In the genomic region with DNA sequence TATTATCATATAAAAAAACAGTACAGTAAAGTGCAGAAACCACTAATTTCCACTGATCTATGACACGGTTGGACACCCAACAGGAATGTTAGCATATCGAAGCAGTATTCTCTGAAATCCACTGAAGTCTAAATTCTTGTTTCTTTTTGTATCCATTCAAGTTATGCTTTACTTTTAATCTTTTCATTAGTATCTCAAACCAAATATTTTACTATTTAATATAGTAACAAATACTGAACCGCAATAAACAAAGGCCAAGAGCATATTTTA, we compare ENCODE assay signal across 27 cellular contexts. TPM values are rescaled to one million over a fixed set of nuclear protein-coding genes. Genes with fewer than 3 reads are reported as not detected.
DNase-seq lines count a peak whose midpoint lies in the region; ATAC-seq and TF ChIP-seq lines count a peak whose summit lies in the region.
"Had no signal": no experiment of that assay in that cellular context is flagged by ENCODE, and none has a peak within 500 bp of the region (broad histone marks: within the 10 kb centered on the region; RNA-seq: fewer than 3 reads in every experiment).

No MANE protein-coding gene starts in this region.

- H3K4me1 ChIP-seq in subcutaneous abdominal adipose tissue (ENCODE audit: control insufficient read depth in 5 of 5, insufficient read depth in 5 of 5, low read length in 5 of 5), result peaks cover 0 to 35% (median 19%) of the 10 kb centered on the region in 5 donors
- H3K4me1 ChIP-seq: foreskin keratinocyte had no signal

- TF ChIP-seq CTCF in fibroblast of the aortic adventitia (IDR thresholded peaks at IDR 0.05; ENCODE audit: insufficient read depth, low read length), result no peak

- H3K27ac ChIP-seq in subcutaneous abdominal adipose tissue (ENCODE audit: low read depth, low read length) (peak overlapping the region; percentile 43), caudate nucleus (ENCODE audit: low read depth, low read length) (no peak overlapping the region)
- H3K27ac ChIP-seq: ascending aorta, epithelial cell of prostate, foreskin keratinocyte, ovary, right atrium auricular region had no signal

- peak; percentile 6; the same call in 1 of the 3 replicates for ATAC-seq in SK-N-SH treated with all-trans-retinoic acid at 6 μM for 48 hours
- ATAC-seq in HG03135 (IDR thresholded peaks at IDR 0.05; ENCODE audit: unreplicated experiment), result no peak
- ATAC-seq: foreskin keratinocyte; left lobe of liver; naive thymus-derived CD4-positive, alpha-beta T cell; stimulated activated naive B cell treated with anti-CD40 and anti-IgM and Interleukin-4, amounts not matched to agents 10 μg/mL and 1 μg/mL and 100 μg/mL, for 72 hours had no signal

- no peaks in the 10 kb centered on the region for H3K9me3 ChIP-seq in subcutaneous abdominal adipose tissue (ENCODE audit: control insufficient read depth in 5 of 5, low read length in 5 of 5)
- H3K9me3 ChIP-seq: ascending aorta, ovary, right atrium auricular region had no signal

- DNase-seq in GM03348 (ENCODE audit: low spot score) (peak; percentile 11), fibroblast of the aortic adventitia (ENCODE audit: low read depth) (peak; percentile 11), caudate nucleus (lab: John Stamatoyannopoulos, UW) (no peak)
- no peak for DNase-seq in activated CD4-positive, alpha-beta T cell treated with anti-CD3 and anti-CD28 coated beads, Interleukin-2, amount 50 U/mL, for 4 hours
- DNase-seq: activated CD4-positive, alpha-beta T cell treated with anti-CD3 and anti-CD28 coated beads, Interleukin-2, amount 10 ng/mL, durations not matched to agents 7 days and 5 days; CD8-positive, alpha-beta memory T cell; cerebellar nuclear complex; DMS153; GF-D8; MV-4-11; naive thymus-derived CD4-positive, alpha-beta T cell; NCI-H146; NCI-H2171; NCI-H524 treated with DMSO at 0.1 percent for 48 hours; ovary; RPMI8226; stimulated activated CD4-positive, alpha-beta T cell treated with anti-CD3 and anti-CD28 coated beads, Interleukin-12 subunit alpha, Interleukin-12 subunit beta, amount 100 ng/mL, for 4 hours; stimulated activated CD4-positive, alpha-beta T cell treated with anti-CD3 and anti-CD28 coated beads, Interleukin-4, amount 100 ng/mL, for 24 hours; stimulated activated naive B cell treated with anti-CD40 and anti-IgM and Interleukin-4, amounts not matched to agents 10 μg/mL and 1 μg/mL and 100 μg/mL, for 72 hours had no signal

- no peaks in the 10 kb centered on the region for H3K27me3 ChIP-seq in subcutaneous abdominal adipose tissue (ENCODE audit: control insufficient read depth in 5 of 5, insufficient read depth in 4 of 5, low read length in 5 of 5)
- H3K27me3 ChIP-seq: ascending aorta, foreskin keratinocyte, ovary, right atrium auricular region had no signal

- H3K4me3 ChIP-seq in fibroblast of the aortic adventitia (ENCODE audit: low read depth, low read length) (no peak overlapping the region), subcutaneous abdominal adipose tissue (ENCODE audit: low read depth in 1 of 5, low read length in 5 of 5) (no peak overlapping the region)
- H3K4me3 ChIP-seq: ascending aorta, ovary, right atrium auricular region had no signal

- no peaks in the 10 kb centered on the region for H3K36me3 ChIP-seq in subcutaneous abdominal adipose tissue (ENCODE audit: control insufficient read depth in 5 of 5, insufficient read depth in 5 of 5, low read length in 5 of 5)
- H3K36me3 ChIP-seq: ascending aorta, ovary, right atrium auricular region had no signal

- peak overlapping the region in 2 of 5 donors; percentile 16 to 32 for H3K9ac ChIP-seq in subcutaneous abdominal adipose tissue (ENCODE audit: low read length in 5 of 5)

TF ChIP-seq in SK-N-SH treated with all-trans-retinoic acid at 6 μM for 48 hours, 23 proteins besides CTCF, POLR2A, EP300 and RAD21:
- TF ChIP-seq ZC3H10 (CRISPR knock-in tag; IDR thresholded peaks at IDR 0.05) (no peak), ZFP3 (CRISPR knock-in tag; IDR thresholded peaks at IDR 0.05) (no peak), ARNTL (CRISPR knock-in tag; IDR thresholded peaks at IDR 0.05; ENCODE audit: borderline replicate concordance, low read depth) (no peak), ESRRG (CRISPR knock-in tag; IDR thresholded peaks at IDR 0.05) (no peak), BACH2 (CRISPR knock-in tag; IDR thresholded peaks at IDR 0.05; ENCODE audit: borderline replicate concordance) (no peak), SNAI2 (CRISPR knock-in tag; IDR thresholded peaks at IDR 0.05) (no peak), ZNF8 (CRISPR knock-in tag; IDR thresholded peaks at IDR 0.05) (no peak), GLIS3 (CRISPR knock-in tag; IDR thresholded peaks at IDR 0.05) (no peak), CSDC2 (CRISPR knock-in tag; IDR thresholded peaks at IDR 0.05) (no peak), PPARA (CRISPR knock-in tag; IDR thresholded peaks at IDR 0.05; ENCODE audit: borderline replicate concordance) (no peak), ZNF70 (CRISPR knock-in tag; IDR thresholded peaks at IDR 0.05) (no peak), OSR1 (CRISPR knock-in tag; IDR thresholded peaks at IDR 0.05) (no peak), RARB (CRISPR knock-in tag; IDR thresholded peaks at IDR 0.05) (no peak), TCF4 (CRISPR knock-in tag; IDR thresholded peaks at IDR 0.05; ENCODE audit: borderline replicate concordance) (no peak)
- TF ChIP-seq, protein P1, sequence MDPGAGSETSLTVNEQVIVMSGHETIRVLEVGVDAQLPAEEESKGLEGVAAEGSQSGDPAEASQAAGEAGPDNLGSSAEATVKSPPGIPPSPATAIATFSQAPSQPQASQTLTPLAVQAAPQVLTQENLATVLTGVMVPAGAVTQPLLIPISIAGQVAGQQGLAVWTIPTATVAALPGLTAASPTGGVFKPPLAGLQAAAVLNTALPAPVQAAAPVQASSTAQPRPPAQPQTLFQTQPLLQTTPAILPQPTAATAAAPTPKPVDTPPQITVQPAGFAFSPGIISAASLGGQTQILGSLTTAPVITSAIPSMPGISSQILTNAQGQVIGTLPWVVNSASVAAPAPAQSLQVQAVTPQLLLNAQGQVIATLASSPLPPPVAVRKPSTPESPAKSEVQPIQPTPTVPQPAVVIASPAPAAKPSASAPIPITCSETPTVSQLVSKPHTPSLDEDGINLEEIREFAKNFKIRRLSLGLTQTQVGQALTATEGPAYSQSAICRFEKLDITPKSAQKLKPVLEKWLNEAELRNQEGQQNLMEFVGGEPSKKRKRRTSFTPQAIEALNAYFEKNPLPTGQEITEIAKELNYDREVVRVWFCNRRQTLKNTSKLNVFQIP (CRISPR knock-in tag; IDR thresholded peaks at IDR 0.05; ENCODE audit: borderline replicate concordance, low read depth), result no peak
- TF ChIP-seq, protein P2, sequence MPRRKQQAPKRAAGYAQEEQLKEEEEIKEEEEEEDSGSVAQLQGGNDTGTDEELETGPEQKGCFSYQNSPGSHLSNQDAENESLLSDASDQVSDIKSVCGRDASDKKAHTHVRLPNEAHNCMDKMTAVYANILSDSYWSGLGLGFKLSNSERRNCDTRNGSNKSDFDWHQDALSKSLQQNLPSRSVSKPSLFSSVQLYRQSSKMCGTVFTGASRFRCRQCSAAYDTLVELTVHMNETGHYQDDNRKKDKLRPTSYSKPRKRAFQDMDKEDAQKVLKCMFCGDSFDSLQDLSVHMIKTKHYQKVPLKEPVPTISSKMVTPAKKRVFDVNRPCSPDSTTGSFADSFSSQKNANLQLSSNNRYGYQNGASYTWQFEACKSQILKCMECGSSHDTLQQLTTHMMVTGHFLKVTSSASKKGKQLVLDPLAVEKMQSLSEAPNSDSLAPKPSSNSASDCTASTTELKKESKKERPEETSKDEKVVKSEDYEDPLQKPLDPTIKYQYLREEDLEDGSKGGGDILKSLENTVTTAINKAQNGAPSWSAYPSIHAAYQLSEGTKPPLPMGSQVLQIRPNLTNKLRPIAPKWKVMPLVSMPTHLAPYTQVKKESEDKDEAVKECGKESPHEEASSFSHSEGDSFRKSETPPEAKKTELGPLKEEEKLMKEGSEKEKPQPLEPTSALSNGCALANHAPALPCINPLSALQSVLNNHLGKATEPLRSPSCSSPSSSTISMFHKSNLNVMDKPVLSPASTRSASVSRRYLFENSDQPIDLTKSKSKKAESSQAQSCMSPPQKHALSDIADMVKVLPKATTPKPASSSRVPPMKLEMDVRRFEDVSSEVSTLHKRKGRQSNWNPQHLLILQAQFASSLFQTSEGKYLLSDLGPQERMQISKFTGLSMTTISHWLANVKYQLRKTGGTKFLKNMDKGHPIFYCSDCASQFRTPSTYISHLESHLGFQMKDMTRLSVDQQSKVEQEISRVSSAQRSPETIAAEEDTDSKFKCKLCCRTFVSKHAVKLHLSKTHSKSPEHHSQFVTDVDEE (CRISPR knock-in tag; IDR thresholded peaks at IDR 0.05), result no peak
- TF ChIP-seq, protein P3, sequence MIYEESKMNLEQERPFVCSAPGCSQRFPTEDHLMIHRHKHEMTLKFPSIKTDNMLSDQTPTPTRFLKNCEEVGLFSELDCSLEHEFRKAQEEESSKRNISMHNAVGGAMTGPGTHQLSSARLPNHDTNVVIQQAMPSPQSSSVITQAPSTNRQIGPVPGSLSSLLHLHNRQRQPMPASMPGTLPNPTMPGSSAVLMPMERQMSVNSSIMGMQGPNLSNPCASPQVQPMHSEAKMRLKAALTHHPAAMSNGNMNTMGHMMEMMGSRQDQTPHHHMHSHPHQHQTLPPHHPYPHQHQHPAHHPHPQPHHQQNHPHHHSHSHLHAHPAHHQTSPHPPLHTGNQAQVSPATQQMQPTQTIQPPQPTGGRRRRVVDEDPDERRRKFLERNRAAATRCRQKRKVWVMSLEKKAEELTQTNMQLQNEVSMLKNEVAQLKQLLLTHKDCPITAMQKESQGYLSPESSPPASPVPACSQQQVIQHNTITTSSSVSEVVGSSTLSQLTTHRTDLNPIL (CRISPR knock-in tag; IDR thresholded peaks at IDR 0.05; ENCODE audit: low read depth), result no peak
- TF ChIP-seq, protein P4, sequence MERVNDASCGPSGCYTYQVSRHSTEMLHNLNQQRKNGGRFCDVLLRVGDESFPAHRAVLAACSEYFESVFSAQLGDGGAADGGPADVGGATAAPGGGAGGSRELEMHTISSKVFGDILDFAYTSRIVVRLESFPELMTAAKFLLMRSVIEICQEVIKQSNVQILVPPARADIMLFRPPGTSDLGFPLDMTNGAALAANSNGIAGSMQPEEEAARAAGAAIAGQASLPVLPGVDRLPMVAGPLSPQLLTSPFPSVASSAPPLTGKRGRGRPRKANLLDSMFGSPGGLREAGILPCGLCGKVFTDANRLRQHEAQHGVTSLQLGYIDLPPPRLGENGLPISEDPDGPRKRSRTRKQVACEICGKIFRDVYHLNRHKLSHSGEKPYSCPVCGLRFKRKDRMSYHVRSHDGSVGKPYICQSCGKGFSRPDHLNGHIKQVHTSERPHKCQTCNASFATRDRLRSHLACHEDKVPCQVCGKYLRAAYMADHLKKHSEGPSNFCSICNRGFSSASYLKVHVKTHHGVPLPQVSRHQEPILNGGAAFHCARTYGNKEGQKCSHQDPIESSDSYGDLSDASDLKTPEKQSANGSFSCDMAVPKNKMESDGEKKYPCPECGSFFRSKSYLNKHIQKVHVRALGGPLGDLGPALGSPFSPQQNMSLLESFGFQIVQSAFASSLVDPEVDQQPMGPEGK (CRISPR knock-in tag; IDR thresholded peaks at IDR 0.05; ENCODE audit: borderline replicate concordance), result no peak

RNA-seq across cellular contexts. Expression of a gene that starts 41.1 kb away (rescaled TPM):
- 45.7 and 114 TPM in 2 replicates for total RNA-seq in fibroblast of the aortic adventitia (ENCODE audit: low replicate concordance)

Comparison
In these comparisons a context has a peak if more than half of its experiments do, and no peak if none do; other contexts are left out.
1. DNase-seq: peak in GM03348 (single experiment) and fibroblast of the aortic adventitia (single experiment); none in caudate nucleus (0 of 61) and activated CD4-positive, alpha-beta T cell treated with anti-CD3 and anti-CD28 coated beads, Interleukin-2, amount 50 U/mL, for 4 hours (0 of 2).